In genomic region chrX:70434352-70434866, GRCh38 we compare ENCODE assay signal across 8 cellular contexts. TPM values are rescaled to one million over a fixed set of nuclear protein-coding genes. Genes with fewer than 3 reads are reported as not detected.
DNase-seq lines count a peak whose midpoint lies in the region; TF ChIP-seq lines count a peak whose summit lies in the region.

No MANE protein-coding gene starts in this region.

- H3K9ac ChIP-seq in adipocyte (ENCODE audit: low read length) = peak overlapping the region; percentile 71
- H3K9ac ChIP-seq in parathyroid adenoma = no peak overlapping the region

- H3K27me3 Mint-ChIP-seq in HFFc6 (ENCODE audit: insufficient read depth) = no peaks in the 10 kb centered on the region

- peak overlapping the region; percentile 73 for H3K27ac ChIP-seq in parathyroid adenoma
- no peak overlapping the region for H3K27ac ChIP-seq in urinary bladder (ENCODE audit: low read depth)

- H3K9me3 ChIP-seq in adipocyte (ENCODE audit: control insufficient read depth, low read length) (no peaks in the 10 kb centered on the region), parathyroid adenoma (ENCODE audit: control insufficient read depth, low read length) (no peaks in the 10 kb centered on the region)

- no peak for TF ChIP-seq CTCF in HFFc6 (IDR thresholded peaks at IDR 0.05)
- no peak for TF ChIP-seq CTCF in parathyroid adenoma (IDR thresholded peaks at IDR 0.05)

- H3K4me1 ChIP-seq in adipocyte (ENCODE audit: control insufficient read depth, insufficient read depth, low read length) (no peaks in the 10 kb centered on the region), parathyroid adenoma (peaks cover 5% of the 10 kb centered on the region), urinary bladder (ENCODE audit: insufficient read depth) (no peaks in the 10 kb centered on the region)

- intact Hi-C loops in cardiac septum (cut with DNase I) = no loop called here

- H3K4me3 ChIP-seq in adipocyte (ENCODE audit: low read length) (peak overlapping the region; percentile 85), parathyroid adenoma (ENCODE audit: low read depth, low read length) (peak overlapping the region; percentile 70), urinary bladder (ENCODE audit: low read depth, low read length) (peak overlapping the region; percentile 51)

- no peaks in the 10 kb centered on the region for H3K9me3 Mint-ChIP-seq in HFFc6

- under 1% methylated on average over 44 of the region's 45 CpGs for WGBS in urinary bladder

- H3K4me1 Mint-ChIP-seq in HFFc6 (ENCODE audit: low read depth) = peaks cover 39% of the 10 kb centered on the region

- no peaks in the 10 kb centered on the region for H3K79me2 ChIP-seq in parathyroid adenoma

- H2AFZ ChIP-seq in parathyroid adenoma = peak overlapping the region; percentile 93

- peak; percentile 93 for DNase-seq in GM03348 (ENCODE audit: low spot score)
- peak; percentile 67 for DNase-seq in HFFc6
- DNase-seq in NCI-H1092 (lab: John Stamatoyannopoulos, UW) = peak; percentile 75
- peak; percentile 30 for DNase-seq in SKM-1 (lab: John Stamatoyannopoulos, UW; ENCODE audit: unreplicated experiment)
- peak; percentile 84 for DNase-seq in adipocyte (ENCODE audit: low read depth)
- DNase-seq in cardiac septum (ENCODE audit: low spot score) = peak; percentile 90

- H3K36me3 Mint-ChIP-seq in HFFc6 (ENCODE audit: low read depth) = peaks cover 10% of the 10 kb centered on the region; the same call in 1 of the 2 replicates

- peak overlapping the region; percentile 91 for H3K27ac Mint-ChIP-seq in HFFc6

- H3K36me3 ChIP-seq in adipocyte (ENCODE audit: control insufficient read depth, insufficient read depth, low read length, severe bottlenecking) = no peaks in the 10 kb centered on the region
- H3K36me3 ChIP-seq in parathyroid adenoma (ENCODE audit: control insufficient read depth, insufficient read depth, low read length) = no peaks in the 10 kb centered on the region
- H3K36me3 ChIP-seq in urinary bladder (ENCODE audit: insufficient read depth) = no peaks in the 10 kb centered on the region

- no peaks in the 10 kb centered on the region for H3K27me3 ChIP-seq in adipocyte (replicated peaks; ENCODE audit: control insufficient read depth, insufficient read depth, low read length)
- no peaks in the 10 kb centered on the region for H3K27me3 ChIP-seq in parathyroid adenoma (ENCODE audit: control insufficient read depth, insufficient read depth, low read length)

- peak overlapping the region; percentile 65 for H3K4me2 ChIP-seq in parathyroid adenoma (ENCODE audit: low read length)

- peak overlapping the region; percentile 92 for H3K4me3 Mint-ChIP-seq in HFFc6

RNA-seq across cellular contexts. Expression of gene DLG3, which starts 10.2 kb away (rescaled TPM):
- total RNA-seq in HFFc6 (2021; fragmentation: NEBNext Ultra II Directional; extraction: Animal tissue kit (Norgen Biotek cat#: 25700)) = 10 to 100 TPM in 2 of 6 experiments, 1 to 10 TPM in 4; 9.2 to 11.3 (median 9.8) TPM
- 10.9 TPM for total RNA-seq in cardiac septum
- 23.7 TPM for total RNA-seq in urinary bladder
- 14.0 TPM for polyA plus RNA-seq in urinary bladder

RNA-seq across cellular contexts. Expression of gene GDPD2, which starts 11.3 kb away (rescaled TPM):
- not detected for total RNA-seq in HFFc6 (2021; fragmentation: NEBNext Ultra II Directional; extraction: Animal tissue kit (Norgen Biotek cat#: 25700))
- total RNA-seq in cardiac septum (not detected), urinary bladder (0.21 TPM)
- 0.15 TPM for polyA plus RNA-seq in urinary bladder

Comparison
In these comparisons a context has a peak if more than half of its experiments do, and no peak if none do; other contexts are left out.
1. DNase-seq: peak in every context shown above with its lines; median percentile 93 in GM03348; 90 in cardiac septum; 84 in adipocyte; 75 in NCI-H1092; 67 in HFFc6; 30 in SKM-1.